Comparison of ENCODE assay signal across 8 cellular contexts in genomic region chr17:7204828-7205461, GRCh38. TPM values are rescaled to one million over a fixed set of nuclear protein-coding genes. Genes with fewer than 3 reads are reported as not detected.
DNase-seq lines count a peak whose midpoint lies in the region; ATAC-seq and TF ChIP-seq lines count a peak whose summit lies in the region.

No MANE protein-coding gene starts in this region.

- peak overlapping the region; percentile 45 for H3K4me3 ChIP-seq in epithelial cell of esophagus (ENCODE audit: low read length)
- H3K4me3 ChIP-seq in mononuclear cell (ENCODE audit: low read length): peak overlapping the region; percentile 49

- TF ChIP-seq CTCF in epithelial cell of esophagus (IDR thresholded peaks at IDR 0.05; ENCODE audit: insufficient read depth, low read depth, low read length, missing control alignments): no peak

- peaks cover 21% of the 10 kb centered on the region for H3K4me1 ChIP-seq in mononuclear cell (ENCODE audit: insufficient read depth, low read length)

- ATAC-seq in GM18502 (IDR thresholded peaks at IDR 0.05; ENCODE audit: poor library complexity, unreplicated experiment) (peak; percentile 86), HG02852 (IDR thresholded peaks at IDR 0.05; ENCODE audit: unreplicated experiment) (peak; percentile 76)

- no peaks in the 10 kb centered on the region for H3K9me3 ChIP-seq in mononuclear cell (ENCODE audit: low read depth, low read length)

- peak; percentile 98 for DNase-seq in NCI-H2227 (lab: John Stamatoyannopoulos, UW; ENCODE audit: unreplicated experiment)
- peak; percentile 94 for DNase-seq in activated CD8-positive, alpha-beta memory T cell treated with anti-CD3 and anti-CD28 coated beads, Interleukin-2, amount 50 U/mL, for 48 hours
- peak; percentile 62 for DNase-seq in epithelial cell of esophagus (ENCODE audit: low read depth)
- peak; percentile 88 to 92 for DNase-seq in stimulated activated CD8-positive, alpha-beta memory T cell treated with anti-CD3 and anti-CD28 coated beads, Interleukin-2, amount 100 ng/mL, for 1 hour (ENCODE audit: low read depth in 2 of 2)
- no peak for DNase-seq in OCI-M2 (lab: John Stamatoyannopoulos, UW; ENCODE audit: unreplicated experiment)

- H3K27me3 ChIP-seq in mononuclear cell (ENCODE audit: insufficient read depth, low read length): no peaks in the 10 kb centered on the region

RNA-seq across cellular contexts. Expression of gene DLG4, which starts 14.7 kb away (rescaled TPM):
- total RNA-seq in mononuclear cell: 9.0 TPM

RNA-seq across cellular contexts. Expression of gene ACADVL, which starts 14.8 kb away (rescaled TPM):
- 143 TPM for total RNA-seq in mononuclear cell

RNA-seq across cellular contexts. Expression of gene ASGR1, which starts 25.8 kb away (rescaled TPM):
- 4.6 TPM for total RNA-seq in mononuclear cell

RNA-seq across cellular contexts. Expression of gene DVL2, which starts 29.4 kb away (rescaled TPM):
- 23.1 TPM for total RNA-seq in mononuclear cell

RNA-seq across cellular contexts. Expression of gene PHF23, which starts 34.3 kb away (rescaled TPM):
- 6.5 TPM for total RNA-seq in mononuclear cell
